3 cellular contexts compared by ENCODE assay signal in the genomic region with DNA sequence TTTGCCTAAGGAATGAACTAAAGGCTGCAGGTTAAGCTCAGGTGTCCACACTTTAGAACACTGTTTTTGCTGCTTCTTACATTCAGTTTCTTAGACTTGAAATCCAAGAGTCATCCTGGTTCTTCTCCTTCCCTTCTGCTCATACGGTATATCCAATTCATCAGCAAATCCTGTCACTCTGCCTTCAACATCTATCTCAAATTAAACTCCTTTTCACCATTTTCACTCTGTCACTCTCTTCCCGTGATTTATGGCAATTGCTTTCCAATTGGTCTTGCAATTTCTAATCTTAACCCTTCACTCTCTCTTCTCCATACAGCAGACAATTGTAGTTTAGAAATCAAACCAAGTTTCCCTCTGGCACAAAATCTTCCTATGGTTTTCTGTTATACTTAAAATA.
"Had no signal": no experiment of that assay in that cellular context is flagged by ENCODE, and none has a peak within 500 bp of the region (broad histone marks: within the 10 kb centered on the region; RNA-seq: fewer than 3 reads in every experiment).

No MANE protein-coding gene starts in this region.

- H3K4me3 ChIP-seq: GM12878 had no signal

- DNase-seq: GDM1, GF-D8 had no signal

- ATAC-seq: GM12878 had no signal
